Comparison of ENCODE assay signal across 1 cellular context in the genomic region with DNA sequence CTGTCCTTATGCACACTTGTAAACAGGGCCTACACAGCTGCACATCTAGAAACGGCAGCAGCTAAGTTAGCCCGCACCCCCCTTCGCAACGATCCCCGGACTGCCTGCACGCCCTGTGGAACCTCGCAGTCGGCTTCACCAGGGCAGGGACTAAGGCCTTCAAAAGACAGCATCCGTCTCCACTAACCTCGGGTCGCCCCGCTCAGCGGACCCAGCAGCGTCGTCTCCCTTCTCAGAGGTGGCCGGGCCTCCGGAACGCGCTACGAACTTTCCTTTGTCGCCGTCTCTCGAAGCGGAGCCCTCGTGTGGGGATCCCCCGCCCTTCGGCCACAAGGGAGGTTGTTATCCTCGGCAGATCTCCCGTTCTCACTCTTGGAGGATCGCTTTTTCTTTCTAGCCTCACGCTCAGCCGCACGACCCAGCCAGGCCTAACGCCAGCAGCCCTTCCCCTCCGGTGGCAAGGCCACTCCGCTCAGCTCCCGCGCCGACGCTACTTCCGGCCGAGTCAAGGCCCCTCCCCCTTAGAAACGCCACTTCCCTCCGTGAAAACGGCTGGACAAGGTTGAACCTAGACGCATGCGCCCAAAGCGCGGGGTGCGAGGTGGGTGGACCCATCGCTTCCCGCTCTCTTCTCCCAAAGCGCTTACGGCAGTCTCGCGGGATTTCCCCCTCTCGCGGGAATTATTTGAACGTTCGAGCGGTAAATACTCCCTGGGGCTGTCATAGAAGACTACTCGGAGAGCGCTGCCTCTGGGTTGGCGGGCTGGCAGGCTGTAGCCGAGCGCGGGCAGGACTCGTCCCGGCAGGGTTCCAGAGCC.
TF ChIP-seq lines count a peak whose summit lies in the region.

A gene (minus strand): TSS at position 498 of the 818 bp plus-strand sequence. CDS start 6,616 bp downstream, outside the sequence.
A gene with protein sequence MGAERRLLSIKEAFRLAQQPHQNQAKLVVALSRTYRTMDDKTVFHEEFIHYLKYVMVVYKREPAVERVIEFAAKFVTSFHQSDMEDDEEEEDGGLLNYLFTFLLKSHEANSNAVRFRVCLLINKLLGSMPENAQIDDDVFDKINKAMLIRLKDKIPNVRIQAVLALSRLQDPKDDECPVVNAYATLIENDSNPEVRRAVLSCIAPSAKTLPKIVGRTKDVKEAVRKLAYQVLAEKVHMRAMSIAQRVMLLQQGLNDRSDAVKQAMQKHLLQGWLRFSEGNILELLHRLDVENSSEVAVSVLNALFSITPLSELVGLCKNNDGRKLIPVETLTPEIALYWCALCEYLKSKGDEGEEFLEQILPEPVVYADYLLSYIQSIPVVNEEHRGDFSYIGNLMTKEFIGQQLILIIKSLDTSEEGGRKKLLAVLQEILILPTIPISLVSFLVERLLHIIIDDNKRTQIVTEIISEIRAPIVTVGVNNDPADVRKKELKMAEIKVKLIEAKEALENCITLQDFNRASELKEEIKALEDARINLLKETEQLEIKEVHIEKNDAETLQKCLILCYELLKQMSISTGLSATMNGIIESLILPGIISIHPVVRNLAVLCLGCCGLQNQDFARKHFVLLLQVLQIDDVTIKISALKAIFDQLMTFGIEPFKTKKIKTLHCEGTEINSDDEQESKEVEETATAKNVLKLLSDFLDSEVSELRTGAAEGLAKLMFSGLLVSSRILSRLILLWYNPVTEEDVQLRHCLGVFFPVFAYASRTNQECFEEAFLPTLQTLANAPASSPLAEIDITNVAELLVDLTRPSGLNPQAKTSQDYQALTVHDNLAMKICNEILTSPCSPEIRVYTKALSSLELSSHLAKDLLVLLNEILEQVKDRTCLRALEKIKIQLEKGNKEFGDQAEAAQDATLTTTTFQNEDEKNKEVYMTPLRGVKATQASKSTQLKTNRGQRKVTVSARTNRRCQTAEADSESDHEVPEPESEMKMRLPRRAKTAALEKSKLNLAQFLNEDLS (plus strand): TSS at position 720 of the 818 bp plus-strand sequence. CDS start 99 bp downstream, outside the sequence.

TF ChIP-seq in K562, 482 proteins besides CTCF, POLR2A, EP300 and RAD21 (continued from another document and continues in another):
- TF ChIP-seq, protein P1, sequence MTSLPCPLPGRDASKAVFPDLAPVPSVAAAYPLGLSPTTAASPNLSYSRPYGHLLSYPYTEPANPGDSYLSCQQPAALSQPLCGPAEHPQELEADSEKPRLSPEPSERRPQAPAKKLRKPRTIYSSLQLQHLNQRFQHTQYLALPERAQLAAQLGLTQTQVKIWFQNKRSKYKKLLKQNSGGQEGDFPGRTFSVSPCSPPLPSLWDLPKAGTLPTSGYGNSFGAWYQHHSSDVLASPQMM (CRISPR knock-in tag; IDR thresholded peaks at IDR 0.05), result no peak
- TF ChIP-seq ZNF717 (CRISPR knock-in tag; IDR thresholded peaks at IDR 0.05), result no peak
- TF ChIP-seq CBX3 (IDR thresholded peaks at IDR 0.05; ENCODE audit: borderline replicate concordance in 1 of 2, low read length in 2 of 2), result 0 out of 3 replicates have a peak, but pooled peaks of 1 of the 2 experiments have one; percentile 81
- no peak for TF ChIP-seq ESRRB (CRISPR knock-in tag; IDR thresholded peaks at IDR 0.05; ENCODE audit: borderline replicate concordance)
- TF ChIP-seq, protein P2, sequence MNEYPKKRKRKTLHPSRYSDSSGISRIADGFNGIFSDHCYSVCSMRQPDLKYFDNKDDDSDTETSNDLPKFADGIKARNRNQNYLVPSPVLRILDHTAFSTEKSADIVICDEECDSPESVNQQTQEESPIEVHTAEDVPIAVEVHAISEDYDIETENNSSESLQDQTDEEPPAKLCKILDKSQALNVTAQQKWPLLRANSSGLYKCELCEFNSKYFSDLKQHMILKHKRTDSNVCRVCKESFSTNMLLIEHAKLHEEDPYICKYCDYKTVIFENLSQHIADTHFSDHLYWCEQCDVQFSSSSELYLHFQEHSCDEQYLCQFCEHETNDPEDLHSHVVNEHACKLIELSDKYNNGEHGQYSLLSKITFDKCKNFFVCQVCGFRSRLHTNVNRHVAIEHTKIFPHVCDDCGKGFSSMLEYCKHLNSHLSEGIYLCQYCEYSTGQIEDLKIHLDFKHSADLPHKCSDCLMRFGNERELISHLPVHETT (CRISPR knock-in tag; conservative IDR thresholded peaks at IDR 0.05 in 1 of 2, IDR thresholded peaks at IDR 0.05 in 1 of 2), result 0 out of 4 replicates have a peak, but pooled peaks of 1 of the 2 experiments have one; percentile 10
- TF ChIP-seq ZNF347 (CRISPR knock-in tag; IDR thresholded peaks at IDR 0.05; ENCODE audit: low read depth), result no peak
- TF ChIP-seq CBX1 (IDR thresholded peaks at IDR 0.05; ENCODE audit: low read depth), result no peak
- no peak for TF ChIP-seq ZNF561 (CRISPR knock-in tag; conservative IDR thresholded peaks at IDR 0.05)
- TF ChIP-seq, protein P3, sequence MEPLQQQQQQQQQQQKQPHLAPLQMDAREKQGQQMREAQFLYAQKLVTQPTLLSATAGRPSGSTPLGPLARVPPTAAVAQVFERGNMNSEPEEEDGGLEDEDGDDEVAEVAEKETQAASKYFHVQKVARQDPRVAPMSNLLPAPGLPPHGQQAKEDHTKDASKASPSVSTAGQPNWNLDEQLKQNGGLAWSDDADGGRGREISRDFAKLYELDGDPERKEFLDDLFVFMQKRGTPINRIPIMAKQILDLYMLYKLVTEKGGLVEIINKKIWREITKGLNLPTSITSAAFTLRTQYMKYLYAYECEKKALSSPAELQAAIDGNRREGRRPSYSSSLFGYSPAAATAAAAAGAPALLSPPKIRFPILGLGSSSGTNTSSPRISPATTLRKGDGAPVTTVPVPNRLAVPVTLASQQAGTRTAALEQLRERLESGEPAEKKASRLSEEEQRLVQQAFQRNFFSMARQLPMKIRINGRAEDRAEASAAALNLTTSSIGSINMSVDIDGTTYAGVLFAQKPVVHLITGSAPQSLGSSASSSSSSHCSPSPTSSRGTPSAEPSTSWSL (CRISPR knock-in tag; IDR thresholded peaks at IDR 0.05; ENCODE audit: borderline replicate concordance), result no peak
- peak; percentile 40; the same call in 1 of the 2 replicates for TF ChIP-seq CHCHD3 (CRISPR knock-in tag; IDR thresholded peaks at IDR 0.05)
- TF ChIP-seq, protein P4, sequence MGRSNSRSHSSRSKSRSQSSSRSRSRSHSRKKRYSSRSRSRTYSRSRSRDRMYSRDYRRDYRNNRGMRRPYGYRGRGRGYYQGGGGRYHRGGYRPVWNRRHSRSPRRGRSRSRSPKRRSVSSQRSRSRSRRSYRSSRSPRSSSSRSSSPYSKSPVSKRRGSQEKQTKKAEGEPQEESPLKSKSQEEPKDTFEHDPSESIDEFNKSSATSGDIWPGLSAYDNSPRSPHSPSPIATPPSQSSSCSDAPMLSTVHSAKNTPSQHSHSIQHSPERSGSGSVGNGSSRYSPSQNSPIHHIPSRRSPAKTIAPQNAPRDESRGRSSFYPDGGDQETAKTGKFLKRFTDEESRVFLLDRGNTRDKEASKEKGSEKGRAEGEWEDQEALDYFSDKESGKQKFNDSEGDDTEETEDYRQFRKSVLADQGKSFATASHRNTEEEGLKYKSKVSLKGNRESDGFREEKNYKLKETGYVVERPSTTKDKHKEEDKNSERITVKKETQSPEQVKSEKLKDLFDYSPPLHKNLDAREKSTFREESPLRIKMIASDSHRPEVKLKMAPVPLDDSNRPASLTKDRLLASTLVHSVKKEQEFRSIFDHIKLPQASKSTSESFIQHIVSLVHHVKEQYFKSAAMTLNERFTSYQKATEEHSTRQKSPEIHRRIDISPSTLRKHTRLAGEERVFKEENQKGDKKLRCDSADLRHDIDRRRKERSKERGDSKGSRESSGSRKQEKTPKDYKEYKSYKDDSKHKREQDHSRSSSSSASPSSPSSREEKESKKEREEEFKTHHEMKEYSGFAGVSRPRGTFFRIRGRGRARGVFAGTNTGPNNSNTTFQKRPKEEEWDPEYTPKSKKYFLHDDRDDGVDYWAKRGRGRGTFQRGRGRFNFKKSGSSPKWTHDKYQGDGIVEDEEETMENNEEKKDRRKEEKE (IDR thresholded peaks at IDR 0.05; ENCODE audit: borderline replicate concordance in 1 of 2, control insufficient read depth in 1 of 2, low read depth in 2 of 2, low read length in 1 of 2), result no peak
- TF ChIP-seq NFYB (IDR thresholded peaks at IDR 0.05; ENCODE audit: extremely low read depth, insufficient read length), result no peak
- TF ChIP-seq, protein P5, sequence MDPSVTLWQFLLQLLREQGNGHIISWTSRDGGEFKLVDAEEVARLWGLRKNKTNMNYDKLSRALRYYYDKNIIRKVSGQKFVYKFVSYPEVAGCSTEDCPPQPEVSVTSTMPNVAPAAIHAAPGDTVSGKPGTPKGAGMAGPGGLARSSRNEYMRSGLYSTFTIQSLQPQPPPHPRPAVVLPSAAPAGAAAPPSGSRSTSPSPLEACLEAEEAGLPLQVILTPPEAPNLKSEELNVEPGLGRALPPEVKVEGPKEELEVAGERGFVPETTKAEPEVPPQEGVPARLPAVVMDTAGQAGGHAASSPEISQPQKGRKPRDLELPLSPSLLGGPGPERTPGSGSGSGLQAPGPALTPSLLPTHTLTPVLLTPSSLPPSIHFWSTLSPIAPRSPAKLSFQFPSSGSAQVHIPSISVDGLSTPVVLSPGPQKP (CRISPR knock-in tag; IDR thresholded peaks at IDR 0.05), result no peak
- TF ChIP-seq HIVEP1 (CRISPR knock-in tag; IDR thresholded peaks at IDR 0.05), result no peak
- TF ChIP-seq, protein P6, sequence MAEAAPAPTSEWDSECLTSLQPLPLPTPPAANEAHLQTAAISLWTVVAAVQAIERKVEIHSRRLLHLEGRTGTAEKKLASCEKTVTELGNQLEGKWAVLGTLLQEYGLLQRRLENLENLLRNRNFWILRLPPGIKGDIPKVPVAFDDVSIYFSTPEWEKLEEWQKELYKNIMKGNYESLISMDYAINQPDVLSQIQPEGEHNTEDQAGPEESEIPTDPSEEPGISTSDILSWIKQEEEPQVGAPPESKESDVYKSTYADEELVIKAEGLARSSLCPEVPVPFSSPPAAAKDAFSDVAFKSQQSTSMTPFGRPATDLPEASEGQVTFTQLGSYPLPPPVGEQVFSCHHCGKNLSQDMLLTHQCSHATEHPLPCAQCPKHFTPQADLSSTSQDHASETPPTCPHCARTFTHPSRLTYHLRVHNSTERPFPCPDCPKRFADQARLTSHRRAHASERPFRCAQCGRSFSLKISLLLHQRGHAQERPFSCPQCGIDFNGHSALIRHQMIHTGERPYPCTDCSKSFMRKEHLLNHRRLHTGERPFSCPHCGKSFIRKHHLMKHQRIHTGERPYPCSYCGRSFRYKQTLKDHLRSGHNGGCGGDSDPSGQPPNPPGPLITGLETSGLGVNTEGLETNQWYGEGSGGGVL (CRISPR knock-in tag; IDR thresholded peaks at IDR 0.05), result no peak
- TF ChIP-seq, protein P7, sequence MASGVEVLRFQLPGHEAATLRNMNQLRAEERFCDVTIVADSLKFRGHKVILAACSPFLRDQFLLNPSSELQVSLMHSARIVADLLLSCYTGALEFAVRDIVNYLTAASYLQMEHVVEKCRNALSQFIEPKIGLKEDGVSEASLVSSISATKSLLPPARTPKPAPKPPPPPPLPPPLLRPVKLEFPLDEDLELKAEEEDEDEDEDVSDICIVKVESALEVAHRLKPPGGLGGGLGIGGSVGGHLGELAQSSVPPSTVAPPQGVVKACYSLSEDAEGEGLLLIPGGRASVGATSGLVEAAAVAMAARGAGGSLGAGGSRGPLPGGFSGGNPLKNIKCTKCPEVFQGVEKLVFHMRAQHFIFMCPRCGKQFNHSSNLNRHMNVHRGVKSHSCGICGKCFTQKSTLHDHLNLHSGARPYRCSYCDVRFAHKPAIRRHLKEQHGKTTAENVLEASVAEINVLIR (CRISPR knock-in tag; IDR thresholded peaks at IDR 0.05), result 0 out of 2 replicates have a peak, but pooled peaks have one; percentile 57
- TF ChIP-seq SMAD1 (IDR thresholded peaks at IDR 0.05; ENCODE audit: low read depth, low read length, partially characterized antibody), result no peak
- TF ChIP-seq, protein P8, sequence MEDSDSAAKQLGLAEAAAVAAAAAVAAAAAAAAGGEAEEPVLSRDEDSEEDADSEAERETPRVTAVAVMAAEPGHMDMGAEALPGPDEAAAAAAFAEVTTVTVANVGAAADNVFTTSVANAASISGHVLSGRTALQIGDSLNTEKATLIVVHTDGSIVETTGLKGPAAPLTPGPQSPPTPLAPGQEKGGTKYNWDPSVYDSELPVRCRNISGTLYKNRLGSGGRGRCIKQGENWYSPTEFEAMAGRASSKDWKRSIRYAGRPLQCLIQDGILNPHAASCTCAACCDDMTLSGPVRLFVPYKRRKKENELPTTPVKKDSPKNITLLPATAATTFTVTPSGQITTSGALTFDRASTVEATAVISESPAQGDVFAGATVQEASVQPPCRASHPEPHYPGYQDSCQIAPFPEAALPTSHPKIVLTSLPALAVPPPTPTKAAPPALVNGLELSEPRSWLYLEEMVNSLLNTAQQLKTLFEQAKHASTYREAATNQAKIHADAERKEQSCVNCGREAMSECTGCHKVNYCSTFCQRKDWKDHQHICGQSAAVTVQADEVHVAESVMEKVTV (CRISPR knock-in tag; IDR thresholded peaks at IDR 0.05), result no peak
- TF ChIP-seq, protein P9, sequence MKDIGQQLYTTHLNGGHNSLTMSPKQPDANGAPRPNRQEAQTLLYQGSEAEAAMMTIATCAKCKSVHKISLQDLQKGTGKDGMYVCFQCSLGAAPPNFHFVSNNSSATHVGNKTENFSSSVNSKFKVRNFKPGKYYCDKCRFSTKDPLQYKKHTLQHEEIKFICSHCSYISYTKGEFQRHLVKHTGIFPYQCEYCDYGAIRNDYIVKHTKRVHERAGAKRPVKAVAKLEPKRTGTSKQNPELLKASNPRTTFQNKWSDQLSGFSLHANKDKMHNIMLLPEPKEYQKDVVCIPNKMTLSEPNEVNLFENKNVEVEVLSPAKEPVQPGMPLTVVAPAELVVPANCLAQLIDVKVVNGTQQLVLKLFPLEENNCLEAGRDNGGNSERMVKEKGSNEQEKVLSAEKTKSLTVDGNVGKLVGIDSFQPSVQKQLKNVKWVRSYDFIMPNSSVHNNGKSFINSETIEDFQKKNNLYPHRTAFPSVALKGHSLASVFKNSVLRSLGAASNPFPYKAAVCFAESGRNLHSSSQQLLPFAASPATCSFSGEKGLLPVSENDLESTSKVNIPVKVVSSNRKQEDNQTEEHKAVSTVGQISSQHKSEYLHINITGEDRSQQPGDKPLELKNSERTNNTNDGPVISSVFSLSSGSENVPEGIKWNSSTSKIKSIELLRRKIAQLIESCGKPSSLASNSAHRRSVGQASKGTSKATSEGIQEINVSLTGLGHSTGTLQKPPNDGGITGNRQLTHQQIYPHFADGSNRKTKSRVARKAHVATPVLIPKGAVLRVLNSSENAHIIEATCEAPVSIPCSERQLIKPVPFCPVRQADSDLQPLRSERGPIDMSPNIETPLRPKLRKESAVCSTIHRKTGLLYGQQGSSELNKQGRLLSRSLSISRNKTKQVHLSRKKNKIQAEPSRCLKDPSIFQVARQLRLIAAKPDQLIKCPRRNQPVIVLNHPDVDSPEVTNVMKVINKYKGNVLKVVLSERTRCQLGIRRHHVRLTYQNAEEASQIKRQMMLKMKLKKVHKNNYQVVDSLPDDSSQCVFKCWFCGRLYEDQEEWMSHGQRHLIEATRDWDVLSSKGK (CRISPR knock-in tag; IDR thresholded peaks at IDR 0.05), result no peak
- no peak for TF ChIP-seq WHSC1 (IDR thresholded peaks at IDR 0.05; ENCODE audit: low read length)
- no peak for TF ChIP-seq EWSR1 (IDR thresholded peaks at IDR 0.05; ENCODE audit: borderline replicate concordance, low read depth, partially characterized antibody)
- 0 out of 2 replicates have a peak, but pooled peaks have one; percentile 47 for TF ChIP-seq TCF7L2 (IDR thresholded peaks at IDR 0.05; ENCODE audit: low read depth, low read length)
- TF ChIP-seq ZBTB1 (CRISPR knock-in tag; IDR thresholded peaks at IDR 0.05; ENCODE audit: borderline replicate concordance, low read depth), result peak; percentile 88
- TF ChIP-seq C11orf30 (IDR thresholded peaks at IDR 0.05; ENCODE audit: low read depth), result peak; percentile 35; the same call in 1 of the 2 replicates
- no peak for TF ChIP-seq MED1 (CRISPR knock-in tag; IDR thresholded peaks at IDR 0.05; ENCODE audit: borderline replicate concordance)
- no peak for TF ChIP-seq THRAP3 (IDR thresholded peaks at IDR 0.05; ENCODE audit: borderline replicate concordance)
- no peak for TF ChIP-seq ZSCAN29 (IDR thresholded peaks at IDR 0.05)
- TF ChIP-seq CBX5 (IDR thresholded peaks at IDR 0.05; ENCODE audit: borderline replicate concordance, low read depth), result no peak
- TF ChIP-seq HDGF (IDR thresholded peaks at IDR 0.05), result no peak
- no peak for TF ChIP-seq SMAD4 (CRISPR knock-in tag; conservative IDR thresholded peaks at IDR 0.05)
- no peak for TF ChIP-seq PTRF (tag; IDR thresholded peaks at IDR 0.05)
